In the genomic region with DNA sequence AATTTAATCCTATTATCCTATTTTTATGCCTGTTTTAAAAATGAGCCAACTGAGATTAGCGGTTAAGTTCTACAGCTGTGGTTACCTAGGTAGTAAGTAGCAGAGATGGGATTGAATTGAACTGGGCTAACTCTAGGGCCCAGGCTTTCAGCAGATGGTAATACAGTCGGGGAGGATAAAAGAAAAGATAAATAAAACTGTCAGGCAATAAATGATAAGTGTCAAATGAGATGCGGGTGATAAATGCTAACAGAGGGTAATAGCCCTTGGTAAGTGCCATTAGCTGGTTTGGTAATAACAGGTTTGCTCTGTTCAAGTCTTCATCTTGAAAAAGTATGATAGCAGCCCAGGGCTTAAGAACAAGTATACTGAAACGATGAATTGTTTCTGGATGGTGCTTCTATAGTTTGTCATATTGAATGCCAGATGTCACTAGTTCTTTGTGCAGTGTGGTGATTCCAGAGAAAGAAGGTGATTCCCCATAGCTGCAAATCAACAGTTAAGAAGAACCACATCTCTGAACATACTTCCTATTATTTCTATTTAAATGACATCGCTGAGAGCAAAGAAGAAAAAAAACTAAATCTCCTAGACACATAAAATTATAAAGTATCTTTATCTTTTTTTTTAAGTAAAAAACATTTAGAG, we compare ENCODE assay signal across 37 cellular contexts.
DNase-seq lines count a peak whose midpoint lies in the region; FAIRE-seq and TF ChIP-seq lines count a peak whose summit lies in the region.
"Had no signal": no experiment of that assay in that cellular context is flagged by ENCODE, and none has a peak within 500 bp of the region (broad histone marks: within the 10 kb centered on the region; RNA-seq: fewer than 3 reads in every experiment).

No MANE protein-coding gene starts in this region.

- H3K4me1 Mint-ChIP-seq in dendritic cell treated with granulocyte-macrophage colony-stimulating factor and Interleukin-4, amounts not matched to agents 40 ng/mL and 50 ng/mL, for 4 days (ENCODE audit: low read depth), result peaks cover 17% of the 10 kb centered on the region
- H3K4me1 Mint-ChIP-seq: activated CD4-positive, alpha-beta T cell treated with anti-CD3 and anti-CD28 coated beads, Interleukin-2, amount 10 ng/mL, durations not matched to agents 7 days and 5 days; stimulated activated naive CD8-positive, alpha-beta T cell treated with anti-CD3 and anti-CD28 coated beads, Interleukin-15, amount 100 ng/mL, for 72 hours had no signal

- DNase-seq in NCI-H1417 (lab: John Stamatoyannopoulos, UW), result peak in 2 of 3 experiments; percentile 66 to 82
- DNase-seq in NCI-H1417 treated with DMSO at 0.1 percent for 48 hours (lab: John Stamatoyannopoulos, UW), result no peak
- DNase-seq in HEK293T (ENCODE audit: extremely low spot score), result no peak
- peak; percentile 87 for DNase-seq in NCI-H345 (lab: John Stamatoyannopoulos, UW)
- no peak for DNase-seq in GM10248 (ENCODE audit: extremely low spot score)
- DNase-seq in Peyer's patch, result no peak
- no peak for DNase-seq in urothelium cell line (ENCODE audit: low spot score)
- DNase-seq: 8988T; activated CD4-positive, alpha-beta T cell treated with anti-CD3 and anti-CD28 coated beads, Interleukin-2, amount 10 ng/mL, durations not matched to agents 7 days and 5 days; activated gamma-delta T cell treated with Interleukin-2 at 50 U/mL for 16 hours; activated T-cell treated with anti-CD3 and anti-CD28 coated beads, Interleukin-2, amount 50 U/mL, for 1 hour; Caco-2; DND-41; effector memory CD4-positive, alpha-beta T cell; GF-D8; IMR-90; NCI-H2081; NCI-H526 treated with DMSO at 0.1 percent for 48 hours; right cardiac atrium; RPMI8226; SJCRH30; spleen; stimulated activated CD4-positive, alpha-beta T cell treated with anti-CD3 and anti-CD28 coated beads, Interleukin-2, amount 100 ng/mL, for 24 hours; stimulated activated naive CD8-positive, alpha-beta T cell treated with anti-CD3 and anti-CD28 coated beads, Interleukin-15, amount 100 ng/mL, for 72 hours; T-helper 1 cell; uterus had no signal

- CTCF ChIA-PET in HEK293T (lab: Yijun Ruan, JAX), result interaction anchor here (0.7 kb wide), 1 partner anchor 26 kb away, joined by 3 read pairs; no protein-coding TSS in a partner anchor
- CTCF ChIA-PET in GM10248 (lab: Yijun Ruan, JAX), result interaction anchor here (2.7 kb wide), 1 partner anchor 9 kb away, joined by 9 read pairs; no protein-coding TSS in a partner anchor

- peaks cover 6% of the 10 kb centered on the region for H3K27me3 Mint-ChIP-seq in dendritic cell treated with granulocyte-macrophage colony-stimulating factor and Interleukin-4, amounts not matched to agents 40 ng/mL and 50 ng/mL, for 4 days

- no peaks in the 10 kb centered on the region for H3K9me3 Mint-ChIP-seq in dendritic cell treated with granulocyte-macrophage colony-stimulating factor and Interleukin-4, amounts not matched to agents 40 ng/mL and 50 ng/mL, for 4 days
- H3K9me3 Mint-ChIP-seq: activated CD4-positive, alpha-beta T cell treated with anti-CD3 and anti-CD28 coated beads, Interleukin-2, amount 10 ng/mL, durations not matched to agents 7 days and 5 days; neural progenitor cell; stimulated activated naive CD8-positive, alpha-beta T cell treated with anti-CD3 and anti-CD28 coated beads, Interleukin-15, amount 100 ng/mL, for 72 hours; WTC11 had no signal

- FAIRE-seq in urothelium cell line (lab: Jason Lieb, UNC), result no peak

- no peaks in the 10 kb centered on the region for H3K36me3 Mint-ChIP-seq in dendritic cell treated with granulocyte-macrophage colony-stimulating factor and Interleukin-4, amounts not matched to agents 40 ng/mL and 50 ng/mL, for 4 days (ENCODE audit: low read depth)
- H3K36me3 Mint-ChIP-seq: neural progenitor cell, WTC11 had no signal

- no peak overlapping the region for H3K4me3 Mint-ChIP-seq in dendritic cell treated with granulocyte-macrophage colony-stimulating factor and Interleukin-4, amounts not matched to agents 40 ng/mL and 50 ng/mL, for 4 days
- H3K4me3 Mint-ChIP-seq: activated CD4-positive, alpha-beta T cell treated with anti-CD3 and anti-CD28 coated beads, Interleukin-2, amount 10 ng/mL, durations not matched to agents 7 days and 5 days; neural progenitor cell; stimulated activated naive CD8-positive, alpha-beta T cell treated with anti-CD3 and anti-CD28 coated beads, Interleukin-15, amount 100 ng/mL, for 72 hours; WTC11 had no signal

- H3K9me3 ChIP-seq in Peyer's patch, result no peaks in the 10 kb centered on the region
- H3K9me3 ChIP-seq: ascending aorta, Caco-2, HAP-1, SJCRH30, spleen, thoracic aorta, uterus had no signal

- peak overlapping the region; percentile 63 for H3K27ac Mint-ChIP-seq in dendritic cell treated with granulocyte-macrophage colony-stimulating factor and Interleukin-4, amounts not matched to agents 40 ng/mL and 50 ng/mL, for 4 days
- H3K27ac Mint-ChIP-seq: activated CD4-positive, alpha-beta T cell treated with anti-CD3 and anti-CD28 coated beads, Interleukin-2, amount 10 ng/mL, durations not matched to agents 7 days and 5 days; neural progenitor cell; stimulated activated naive CD8-positive, alpha-beta T cell treated with anti-CD3 and anti-CD28 coated beads, Interleukin-15, amount 100 ng/mL, for 72 hours; WTC11 had no signal

- no peak overlapping the region for H3K4me3 ChIP-seq in Peyer's patch
- H3K4me3 ChIP-seq: ascending aorta, cardiac muscle cell, coronary artery, HAP-1, neural progenitor cell, SJCRH30, spleen, thoracic aorta, uterus had no signal

- POLR2A ChIA-PET in HEK293T (lab: Yijun Ruan, JAX), result no interaction called here
- POLR2A ChIA-PET in GM10248 (lab: Yijun Ruan, JAX), result no interaction called here

- no peaks in the 10 kb centered on the region for H3K36me3 ChIP-seq in Peyer's patch
- H3K36me3 ChIP-seq: ascending aorta, cardiac muscle cell, HAP-1, neural progenitor cell, SJCRH30, spleen, thoracic aorta, uterus had no signal

- no peaks in the 10 kb centered on the region for H3K4me1 ChIP-seq in Peyer's patch
- H3K4me1 ChIP-seq: ascending aorta, SJCRH30, spleen, uterus had no signal

- no peak overlapping the region for H3K27ac ChIP-seq in Peyer's patch
- H3K27ac ChIP-seq: ascending aorta, C4-2B, cardiac muscle cell, coronary artery, epithelial cell of prostate, neural progenitor cell, parathyroid adenoma, SJCRH30, spleen, thoracic aorta, uterus had no signal

- no peak for TF ChIP-seq POLR2A in Peyer's patch (IDR thresholded peaks at IDR 0.05)

- TF ChIP-seq CTCF in GM10248 (IDR thresholded peaks at IDR 0.05; ENCODE audit: control extremely low read depth, extremely low read depth, low read depth, missing control alignments) (no peak), Peyer's patch (IDR thresholded peaks at IDR 0.05) (no peak)

- intact Hi-C loops in dendritic cell treated with granulocyte-macrophage colony-stimulating factor and Interleukin-4, amounts not matched to agents 40 ng/mL and 50 ng/mL, for 4 days (cut with micrococcal nuclease), result no loop called here

- no peaks in the 10 kb centered on the region for H3K27me3 ChIP-seq in Peyer's patch
- H3K27me3 ChIP-seq: ascending aorta, cardiac muscle cell, SJCRH30, spleen, uterus had no signal

TF ChIP-seq in HEK293T, 16 proteins besides CTCF, POLR2A, EP300 and RAD21:
- TF ChIP-seq L3MBTL2 (conservative IDR thresholded peaks at IDR 0.05) (no peak), ELF4 (IDR thresholded peaks at IDR 0.05) (no peak), FOXA1 (IDR thresholded peaks at IDR 0.05) (no peak)
- TF ChIP-seq, protein P1, sequence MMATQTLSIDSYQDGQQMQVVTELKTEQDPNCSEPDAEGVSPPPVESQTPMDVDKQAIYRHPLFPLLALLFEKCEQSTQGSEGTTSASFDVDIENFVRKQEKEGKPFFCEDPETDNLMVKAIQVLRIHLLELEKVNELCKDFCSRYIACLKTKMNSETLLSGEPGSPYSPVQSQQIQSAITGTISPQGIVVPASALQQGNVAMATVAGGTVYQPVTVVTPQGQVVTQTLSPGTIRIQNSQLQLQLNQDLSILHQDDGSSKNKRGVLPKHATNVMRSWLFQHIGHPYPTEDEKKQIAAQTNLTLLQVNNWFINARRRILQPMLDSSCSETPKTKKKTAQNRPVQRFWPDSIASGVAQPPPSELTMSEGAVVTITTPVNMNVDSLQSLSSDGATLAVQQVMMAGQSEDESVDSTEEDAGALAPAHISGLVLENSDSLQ (IDR thresholded peaks at IDR 0.05), result peak; percentile 78

Comparison
In these comparisons a context has a peak if more than half of its experiments do, and no peak if none do; other contexts are left out.
1. DNase-seq: peak in NCI-H1417 (2 of 3) and NCI-H345 (single experiment); none in NCI-H1417 treated with DMSO at 0.1 percent for 48 hours (single experiment), HEK293T (single experiment), GM10248 (single experiment), Peyer's patch (0 of 3) and urothelium cell line (single experiment).